ENCODE assay signal across 16 cellular contexts in genomic region chr15:38895326-38896282, GRCh38.
DNase-seq lines count a peak whose midpoint lies in the region; ATAC-seq and TF ChIP-seq lines count a peak whose summit lies in the region.
"Had no signal": no experiment of that assay in that cellular context is flagged by ENCODE, and none has a peak within 500 bp of the region (broad histone marks: within the 10 kb centered on the region; RNA-seq: fewer than 3 reads in every experiment).

No MANE protein-coding gene starts in this region.

- H3K14ac ChIP-seq in trophoblast cell (ENCODE audit: low read length): no peak overlapping the region

- no peak overlapping the region for H4K8ac ChIP-seq in trophoblast cell (ENCODE audit: low read depth, low read length)

- H2AFZ ChIP-seq in trophoblast cell (ENCODE audit: insufficient read depth, low read length, poor library complexity): no peak overlapping the region

- no peak overlapping the region for H3K18ac ChIP-seq in trophoblast cell (ENCODE audit: low read length)

- WGBS in trophoblast cell (ENCODE audit: extremely low coverage, insufficient coverage, insufficient read length): no CpG with 5 or more reads among the region's 5 CpGs

- H2AK5ac ChIP-seq in trophoblast cell (ENCODE audit: low read length): no peak overlapping the region

- H3K4me2 ChIP-seq in trophoblast cell (ENCODE audit: low read length): no peak overlapping the region
- H3K4me2 ChIP-seq: KMS-11 had no signal

- H4K91ac ChIP-seq in trophoblast cell (ENCODE audit: low read depth, low read length): no peak overlapping the region

- no peak overlapping the region for H3K4ac ChIP-seq in trophoblast cell (ENCODE audit: low read depth, low read length)

- no peaks in the 10 kb centered on the region for H3K27me3 ChIP-seq in trophoblast cell (ENCODE audit: insufficient read depth, low read length)

- TF ChIP-seq CTCF in 22Rv1 (IDR thresholded peaks at IDR 0.05): no peak
- TF ChIP-seq CTCF in fibroblast of pulmonary artery (IDR thresholded peaks at IDR 0.05; ENCODE audit: low read length, missing control alignments): no peak

- H3K79me1 ChIP-seq in trophoblast cell (ENCODE audit: low read length): peaks cover 1% of the 10 kb centered on the region

- no peaks in the 10 kb centered on the region for H3K79me2 ChIP-seq in trophoblast cell (ENCODE audit: control insufficient read depth, insufficient read depth, low read length, poor library complexity)

- no peaks in the 10 kb centered on the region for H3K36me3 ChIP-seq in trophoblast cell (ENCODE audit: control insufficient read depth in 1 of 2, insufficient read depth in 2 of 2, low read length in 2 of 2)
- H3K36me3 ChIP-seq: thoracic aorta had no signal

- H3K4me3 ChIP-seq in fibroblast of pulmonary artery (replicated peaks; ENCODE audit: low read depth, low read length) (no peak overlapping the region), trophoblast cell (ENCODE audit: low read depth, low read length) (no peak overlapping the region)
- H3K4me3 ChIP-seq: thoracic aorta had no signal

- H2BK120ac ChIP-seq in trophoblast cell (ENCODE audit: insufficient read depth, low read length, poor library complexity): no peak overlapping the region

- H3K9me3 ChIP-seq in trophoblast cell (ENCODE audit: insufficient read depth, low read depth, low read length): no peaks in the 10 kb centered on the region
- H3K9me3 ChIP-seq: thoracic aorta had no signal

- peak overlapping the region; percentile 68 for H3K27ac ChIP-seq in 22Rv1
- H3K27ac ChIP-seq in trophoblast cell (ENCODE audit: low read depth, low read length): no peak overlapping the region
- H3K27ac ChIP-seq: KMS-11, thoracic aorta had no signal

- no peak overlapping the region for H4K12ac ChIP-seq in trophoblast cell (ENCODE audit: low read depth, low read length)

- H3K9ac ChIP-seq in trophoblast cell (ENCODE audit: low read length): no peak overlapping the region
- H3K9ac ChIP-seq: KMS-11 had no signal

- no peak overlapping the region for H3K23ac ChIP-seq in trophoblast cell (ENCODE audit: low read length)

- no peak overlapping the region for H2BK12ac ChIP-seq in trophoblast cell (ENCODE audit: low read length)

- peak; percentile 84 for DNase-seq in HCEC 1CT
- DNase-seq in T1000 (lab: John Stamatoyannopoulos, UW): peak; percentile 2
- peak; percentile 82 for DNase-seq in fibroblast of pulmonary artery (ENCODE audit: low read depth)
- DNase-seq in trophoblast cell: no peak
- DNase-seq in C1 segment of cervical spinal cord (lab: John Stamatoyannopoulos, UW): no peak
- no peak for DNase-seq in iPS-NIHi11 (ENCODE audit: low spot score)
- DNase-seq: activated CD4-positive, CD25-positive, alpha-beta regulatory T cell; DMS153; NCI-H2081 treated with DMSO at 0.1 percent for 48 hours; NK-92 treated with Interleukin-12 subunit alpha and Interleukin-12 subunit beta, amount 100 ng/mL, for 24 hours; stimulated activated CD4-positive, alpha-beta T cell treated with anti-CD3 and anti-CD28 coated beads, Interleukin-15, amount 100 ng/mL, for 24 hours had no signal

- no peak for ATAC-seq in GM21576 (IDR thresholded peaks at IDR 0.05; ENCODE audit: unreplicated experiment)
- ATAC-seq: esophagus mucosa had no signal

- H3K4me1 ChIP-seq in trophoblast cell (ENCODE audit: control insufficient read depth in 1 of 2, insufficient read depth in 2 of 2, low read length in 2 of 2): peaks cover 0 to 2% of the 10 kb centered on the region in 2 experiments

- H2BK5ac ChIP-seq in trophoblast cell (ENCODE audit: low read depth, low read length, poor library complexity): no peak overlapping the region

Comparison
In these comparisons a context has a peak if more than half of its experiments do, and no peak if none do; other contexts are left out.
1. DNase-seq: peak in HCEC 1CT (single experiment), T1000 (single experiment) and fibroblast of pulmonary artery (single experiment); none in trophoblast cell (0 of 2), C1 segment of cervical spinal cord (0 of 14) and iPS-NIHi11 (single experiment).